Comparison of ENCODE assay signal across 12 cellular contexts in the genomic region with DNA sequence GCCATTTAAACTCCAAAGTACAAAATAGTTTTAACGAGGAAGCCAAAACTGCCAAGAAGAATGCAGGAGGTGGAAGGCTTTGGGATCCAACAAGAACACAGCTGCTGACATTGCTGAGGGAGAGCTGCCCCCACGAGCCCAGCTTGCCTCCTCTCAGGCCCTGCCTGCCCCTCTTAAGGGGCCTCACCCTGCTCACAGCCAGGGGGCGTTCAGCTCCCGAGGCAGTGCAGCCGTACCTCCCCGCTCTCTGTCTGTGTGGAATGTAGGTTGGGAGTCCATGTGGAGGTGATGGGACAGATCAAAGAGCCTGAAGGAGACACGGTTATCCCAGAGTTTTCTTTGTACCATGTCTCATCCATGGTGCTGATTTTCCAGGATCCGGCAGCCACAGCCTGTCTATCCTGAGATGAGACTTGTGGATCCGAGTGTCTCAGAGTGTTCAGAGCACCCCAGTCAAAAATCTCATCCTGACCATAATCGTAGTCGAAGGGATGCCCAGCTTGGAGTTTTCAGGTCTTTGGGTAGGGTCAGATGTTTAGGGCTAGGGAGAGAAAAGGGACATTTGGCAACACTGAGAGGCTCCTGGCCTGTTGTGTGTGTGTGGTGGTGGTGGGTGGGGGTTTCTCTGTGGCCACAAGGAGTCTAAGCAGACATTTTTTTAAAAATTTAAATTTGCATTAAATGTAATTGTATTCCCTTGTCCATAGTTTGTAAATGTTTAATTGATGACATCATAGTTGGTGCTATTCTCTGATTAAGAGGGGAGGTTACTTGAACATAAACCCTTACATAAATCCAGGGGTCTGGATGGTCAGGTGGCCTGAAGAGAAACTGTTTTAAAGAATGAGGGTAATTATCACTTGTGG.
DNase-seq lines count a peak whose midpoint lies in the region; ATAC-seq and TF ChIP-seq lines count a peak whose summit lies in the region.
"Had no signal": no experiment of that assay in that cellular context is flagged by ENCODE, and none has a peak within 500 bp of the region (broad histone marks: within the 10 kb centered on the region; RNA-seq: fewer than 3 reads in every experiment).

No MANE protein-coding gene starts in this region.

- H3K36me3 Mint-ChIP-seq in endothelial cell (ENCODE audit: low read depth, unreplicated experiment): peaks cover 28% of the 10 kb centered on the region
- H3K36me3 Mint-ChIP-seq: naive B cell had no signal

- H4K20me1 ChIP-seq in MM.1S (ENCODE audit: insufficient read depth, low read length): no peaks in the 10 kb centered on the region

- H3K4me2 ChIP-seq in MM.1S (ENCODE audit: low read depth, low read length): no peak overlapping the region

- H3K4me1 ChIP-seq in SJSA1 (replicated peaks) (peaks cover 86% of the 10 kb centered on the region), MM.1S (ENCODE audit: low read length) (no peaks in the 10 kb centered on the region)
- H3K4me1 ChIP-seq: adrenal gland had no signal

- DNase-seq in 8988T: peak; percentile 64
- no peak for DNase-seq in GM10248 (ENCODE audit: extremely low spot score)
- no peak for DNase-seq in SJSA1 (ENCODE audit: low read depth in 1 of 2, low spot score in 2 of 2)
- DNase-seq in endothelial cell (ENCODE audit: low spot score): peak; percentile 31
- no peak for DNase-seq in MM.1S
- DNase-seq in NCI-H2196 (lab: John Stamatoyannopoulos, UW; ENCODE audit: unreplicated experiment): no peak
- DNase-seq: adrenal gland; CD4-positive, alpha-beta T cell; naive B cell had no signal

- H3K4me3 ChIP-seq in SJSA1: no peak overlapping the region
- H3K4me3 ChIP-seq in MM.1S (ENCODE audit: low read length): no peak overlapping the region
- H3K4me3 ChIP-seq: adrenal gland had no signal

- POLR2A ChIA-PET in GM10248 (lab: Yijun Ruan, JAX): no interaction called here

- no peaks in the 10 kb centered on the region for H3K79me2 ChIP-seq in MM.1S (ENCODE audit: low read length)

- no peak overlapping the region for H3K9ac ChIP-seq in MM.1S (ENCODE audit: low read length)

- H3K27ac ChIP-seq in SJSA1 (0 out of 2 replicates have a peak overlapping the region, but pooled peaks have one; percentile 92), MM.1S (ENCODE audit: low read length) (no peak overlapping the region)
- H3K27ac ChIP-seq: adrenal gland, RWPE1 had no signal

- ATAC-seq in HG03139 (IDR thresholded peaks at IDR 0.05; ENCODE audit: unreplicated experiment) (no peak), HG03521 (IDR thresholded peaks at IDR 0.05; ENCODE audit: unreplicated experiment) (no peak)

- H3K9me2 ChIP-seq in MM.1S (replicated peaks; ENCODE audit: insufficient read depth, low read length): no peaks in the 10 kb centered on the region

- H3K27me3 ChIP-seq in SJSA1 (replicated peaks): no peaks in the 10 kb centered on the region
- H3K27me3 ChIP-seq in MM.1S (replicated peaks; ENCODE audit: insufficient read depth, low read length): no peaks in the 10 kb centered on the region
- H3K27me3 ChIP-seq: adrenal gland had no signal

- H2AFZ ChIP-seq in MM.1S (ENCODE audit: low read length): no peak overlapping the region

- TF ChIP-seq CTCF in GM10248 (IDR thresholded peaks at IDR 0.05; ENCODE audit: control extremely low read depth, extremely low read depth, low read depth, missing control alignments): peak; percentile 29
- no peak for TF ChIP-seq CTCF in endothelial cell (IDR thresholded peaks at IDR 0.05; ENCODE audit: unreplicated experiment)
- TF ChIP-seq CTCF in MM.1S (IDR thresholded peaks at IDR 0.05; ENCODE audit: low read length): no peak

- CTCF ChIA-PET in GM10248 (lab: Yijun Ruan, JAX): interaction anchor here (0.8 to 2.2 kb wide), 6 partner anchors 9 to 224 kb away, joined by 3 to 6 read pairs (median 4); no protein-coding TSS in a partner anchor

- H3K27ac Mint-ChIP-seq in endothelial cell (ENCODE audit: unreplicated experiment): no peak overlapping the region
- H3K27ac Mint-ChIP-seq: CD4-positive, alpha-beta T cell had no signal

- peaks cover 19% of the 10 kb centered on the region for H3K4me1 Mint-ChIP-seq in endothelial cell (ENCODE audit: unreplicated experiment)
- H3K4me1 Mint-ChIP-seq: naive B cell had no signal

- peaks cover 5% of the 10 kb centered on the region for H3K27me3 Mint-ChIP-seq in endothelial cell (ENCODE audit: unreplicated experiment)
- H3K27me3 Mint-ChIP-seq: CD4-positive, alpha-beta T cell had no signal

- H3F3A ChIP-seq in MM.1S (ENCODE audit: insufficient read depth, low read length): no peaks in the 10 kb centered on the region

- no peaks in the 10 kb centered on the region for H3K9me3 Mint-ChIP-seq in endothelial cell (ENCODE audit: unreplicated experiment)
- H3K9me3 Mint-ChIP-seq: CD4-positive, alpha-beta T cell; naive B cell had no signal

- peaks cover 34% of the 10 kb centered on the region for H3K36me3 ChIP-seq in SJSA1
- no peaks in the 10 kb centered on the region for H3K36me3 ChIP-seq in MM.1S (replicated peaks; ENCODE audit: insufficient read depth, low read length)
- H3K36me3 ChIP-seq: adrenal gland had no signal

- H3K9me3 ChIP-seq in SJSA1 (replicated peaks) (no peaks in the 10 kb centered on the region), MM.1S (replicated peaks; ENCODE audit: insufficient read depth, low read length) (no peaks in the 10 kb centered on the region)
- H3K9me3 ChIP-seq: adrenal gland had no signal

- H3K4me3 Mint-ChIP-seq in endothelial cell (ENCODE audit: unreplicated experiment): no peak overlapping the region
- H3K4me3 Mint-ChIP-seq: CD4-positive, alpha-beta T cell; naive B cell had no signal

Comparison
In these comparisons a context has a peak if more than half of its experiments do, and no peak if none do; other contexts are left out.
1. DNase-seq: peak in 8988T (single experiment) and endothelial cell (single experiment); none in GM10248 (single experiment), SJSA1 (0 of 2), MM.1S (single experiment) and NCI-H2196 (single experiment).